In genomic region chr17:44314869-44315661, GRCh38 we compare ENCODE assay signal across 1 cellular context.
TF ChIP-seq lines count a peak whose summit lies in the region.

No MANE protein-coding gene starts in this region.

TF ChIP-seq in HEK293, 187 proteins besides CTCF, POLR2A, EP300 and RAD21 (continued from another document and continues in another):
- TF ChIP-seq ATF2 (tag by site-specific recombination; IDR thresholded peaks at IDR 0.05; ENCODE audit: low read depth) (no peak), ZNF561 (tag by site-specific recombination; IDR thresholded peaks at IDR 0.05; ENCODE audit: borderline replicate concordance) (no peak), ZBTB48 (tag by site-specific recombination; IDR thresholded peaks at IDR 0.05) (no peak), MEIS1 (CRISPR knock-in tag; IDR thresholded peaks at IDR 0.05; ENCODE audit: borderline replicate concordance) (no peak), ZBTB20 (tag by site-specific recombination; IDR thresholded peaks at IDR 0.05) (0 out of 2 replicates have a peak, but pooled peaks have one; percentile 12), ZNF311 (tag by site-specific recombination; IDR thresholded peaks at IDR 0.05; ENCODE audit: borderline replicate concordance) (no peak), ZBTB49 (tag by site-specific recombination; IDR thresholded peaks at IDR 0.05; ENCODE audit: low read depth) (no peak), ZNF37A (tag by site-specific recombination; IDR thresholded peaks at IDR 0.05) (no peak), YY1 (tag by site-specific recombination; IDR thresholded peaks at IDR 0.05) (peak; percentile 28; the same call in 1 of the 2 replicates), ZEB2 (tag by site-specific recombination; IDR thresholded peaks at IDR 0.05) (peak; percentile 47; the same call in 1 of the 2 replicates), ZNF174 (tag by site-specific recombination; IDR thresholded peaks at IDR 0.05) (no peak), ZNF16 (tag by site-specific recombination; IDR thresholded peaks at IDR 0.05; ENCODE audit: low read depth) (no peak), ZNF362 (tag by site-specific recombination; IDR thresholded peaks at IDR 0.05) (no peak), ZNF621 (tag by site-specific recombination; IDR thresholded peaks at IDR 0.05) (no peak), ZNF707 (tag by site-specific recombination; IDR thresholded peaks at IDR 0.05) (no peak), ZNF48 (tag by site-specific recombination; IDR thresholded peaks at IDR 0.05) (no peak), KLF16 (tag by site-specific recombination; IDR thresholded peaks at IDR 0.05) (no peak), KLF1 (tag by site-specific recombination; IDR thresholded peaks at IDR 0.05) (peak; percentile 39), HOXA7 (CRISPR knock-in tag; IDR thresholded peaks at IDR 0.05; ENCODE audit: borderline replicate concordance) (no peak), ZNF221 (tag by site-specific recombination; IDR thresholded peaks at IDR 0.05; ENCODE audit: borderline replicate concordance) (no peak), ZNF239 (tag by site-specific recombination; IDR thresholded peaks at IDR 0.05) (no peak), ZNF664 (tag by site-specific recombination; IDR thresholded peaks at IDR 0.05) (no peak), ZNF132 (tag by site-specific recombination; IDR thresholded peaks at IDR 0.05; ENCODE audit: borderline replicate concordance) (no peak), ZNF600 (tag by site-specific recombination; IDR thresholded peaks at IDR 0.05) (peak; percentile 73), KLF9 (tag by site-specific recombination; IDR thresholded peaks at IDR 0.05; ENCODE audit: low read depth) (0 out of 2 replicates have a peak, but pooled peaks have one; percentile 51), ZNF169 (tag by site-specific recombination; IDR thresholded peaks at IDR 0.05) (no peak), ZNF571 (tag by site-specific recombination; IDR thresholded peaks at IDR 0.05) (no peak), ZNF292 (tag by site-specific recombination; IDR thresholded peaks at IDR 0.05; ENCODE audit: borderline replicate concordance, low read depth) (no peak), SALL2 (tag by site-specific recombination; IDR thresholded peaks at IDR 0.05; ENCODE audit: borderline replicate concordance) (no peak), ZBTB1 (tag by site-specific recombination; IDR thresholded peaks at IDR 0.05) (no peak), KLF8 (tag by site-specific recombination; IDR thresholded peaks at IDR 0.05) (0 out of 2 replicates have a peak, but pooled peaks have one; percentile 16), ZNF529 (tag by site-specific recombination; IDR thresholded peaks at IDR 0.05; ENCODE audit: insufficient replicate concordance) (no peak), FEZF1 (tag by site-specific recombination; IDR thresholded peaks at IDR 0.05) (no peak), ZSCAN30 (tag by site-specific recombination; IDR thresholded peaks at IDR 0.05) (no peak), ZNF596 (tag by site-specific recombination; IDR thresholded peaks at IDR 0.05) (no peak), ZNF558 (tag by site-specific recombination; IDR thresholded peaks at IDR 0.05) (no peak), HIC1 (tag by site-specific recombination; IDR thresholded peaks at IDR 0.05) (peak; percentile 67; the same call in 1 of the 2 replicates), SP3 (tag by site-specific recombination; IDR thresholded peaks at IDR 0.05) (peak; percentile 65; the same call in 1 of the 2 replicates), ZNF398 (tag by site-specific recombination; IDR thresholded peaks at IDR 0.05) (peak; percentile 25; the same call in 1 of the 2 replicates), ZNF211 (tag by site-specific recombination; IDR thresholded peaks at IDR 0.05; ENCODE audit: low read depth) (no peak), SETDB1 (IDR thresholded peaks at IDR 0.05; ENCODE audit: insufficient read length, low read length) (no peak), ZNF701 (tag by site-specific recombination; IDR thresholded peaks at IDR 0.05) (no peak), TSHZ1 (tag by site-specific recombination; IDR thresholded peaks at IDR 0.05; ENCODE audit: borderline replicate concordance) (no peak), ZNF341 (tag by site-specific recombination; IDR thresholded peaks at IDR 0.05; ENCODE audit: low read depth) (peak; percentile 89), ZFHX2 (tag by site-specific recombination; conservative IDR thresholded peaks at IDR 0.05) (peak; percentile 7; the same call in 1 of the 2 replicates), ZBTB17 (tag by site-specific recombination; IDR thresholded peaks at IDR 0.05) (peak; percentile 88), ZNF670 (tag by site-specific recombination; IDR thresholded peaks at IDR 0.05; ENCODE audit: low read depth) (no peak), ZNF335 (tag by site-specific recombination; conservative IDR thresholded peaks at IDR 0.05) (peak; percentile 86), ZNF76 (tag by site-specific recombination; IDR thresholded peaks at IDR 0.05; ENCODE audit: borderline replicate concordance, low read depth) (peak; percentile 56; the same call in 1 of the 2 replicates), KLF17 (tag by site-specific recombination; IDR thresholded peaks at IDR 0.05) (no peak), SP7 (tag by site-specific recombination; IDR thresholded peaks at IDR 0.05) (no peak), PBX3 (CRISPR knock-in tag; IDR thresholded peaks at IDR 0.05) (no peak; the same call in 1 of the 2 replicates), ZSCAN18 (tag by site-specific recombination; IDR thresholded peaks at IDR 0.05) (no peak), ZIC2 (tag by site-specific recombination; IDR thresholded peaks at IDR 0.05) (peak; percentile 54; the same call in 1 of the 2 replicates), SP2 (tag by site-specific recombination; IDR thresholded peaks at IDR 0.05) (peak; percentile 50)
